In genomic region chr5:127298623-127299022, GRCh38 we compare ENCODE assay signal across 26 cellular contexts. TPM values are rescaled to one million over a fixed set of nuclear protein-coding genes. Genes with fewer than 3 reads are reported as not detected.
DNase-seq lines count a peak whose midpoint lies in the region; ATAC-seq and TF ChIP-seq lines count a peak whose summit lies in the region.
"Had no signal": no experiment of that assay in that cellular context is flagged by ENCODE, and none has a peak within 500 bp of the region (broad histone marks: within the 10 kb centered on the region; RNA-seq: fewer than 3 reads in every experiment).

No MANE protein-coding gene starts in this region.

- TF ChIP-seq CTCF in neural crest cell (conservative IDR thresholded peaks at IDR 0.05), result no peak
- no peak for TF ChIP-seq CTCF in WERI-Rb-1 (IDR thresholded peaks at IDR 0.05; ENCODE audit: low read depth, low read length)

- H3K9me3 ChIP-seq in WERI-Rb-1 (ENCODE audit: severe bottlenecking), result no peaks in the 10 kb centered on the region
- H3K9me3 ChIP-seq: heart left ventricle, MG63 had no signal

- DNase-seq in SK-MEL-5 (ENCODE audit: low read depth, low spot score), result peak; percentile 89
- peak; percentile 84 for DNase-seq in foreskin melanocyte
- peak; percentile 48 for DNase-seq in neural crest cell (ENCODE audit: low read depth, low spot score)
- peak; percentile 98 for DNase-seq in superior temporal gyrus (ENCODE audit: extremely low spot score)
- no peak for DNase-seq in WERI-Rb-1
- no peak for DNase-seq in NCI-H1105 (lab: John Stamatoyannopoulos, UW)
- DNase-seq in stimulated activated naive B cell treated with anti-CD40 and anti-IgM and Interleukin-4, amounts not matched to agents 10 μg/mL and 1 μg/mL and 100 μg/mL, for 72 hours, result no peak
- no peak for DNase-seq in EL
- DNase-seq: ACHN; activated CD4-positive, alpha-beta T cell treated with anti-CD3 and anti-CD28 coated beads for 1 hour; activated naive CD8-positive, alpha-beta T cell treated with anti-CD3 and anti-CD28 coated beads, Interleukin-2, amount 10 ng/mL, durations not matched to agents 7 days and 5 days; activated T-cell treated with anti-CD3 and anti-CD28 coated beads for 4 hours; COR-L47; GDM1; heart left ventricle; KG1; left cardiac atrium; MG63; NCI-H1417; NCI-H2107; stimulated activated naive CD8-positive, alpha-beta T cell treated with anti-CD3 and anti-CD28 coated beads, Interleukin-15, amount 100 ng/mL, for 72 hours had no signal

- no peaks in the 10 kb centered on the region for H3K27me3 ChIP-seq in WERI-Rb-1 (ENCODE audit: insufficient read depth, low read depth, severe bottlenecking)

- H3K27ac Mint-ChIP-seq in neural crest cell (ENCODE audit: unreplicated experiment), result peak overlapping the region; percentile 97
- H3K27ac Mint-ChIP-seq in stimulated activated naive B cell treated with anti-CD40 and anti-IgM and Interleukin-4, amounts not matched to agents 10 μg/mL and 1 μg/mL and 100 μg/mL, for 72 hours, result no peak overlapping the region
- H3K27ac Mint-ChIP-seq: activated naive CD8-positive, alpha-beta T cell treated with anti-CD3 and anti-CD28 coated beads, Interleukin-2, amount 10 ng/mL, durations not matched to agents 7 days and 5 days; memory B cell; stimulated activated naive CD8-positive, alpha-beta T cell treated with anti-CD3 and anti-CD28 coated beads, Interleukin-15, amount 100 ng/mL, for 72 hours; type B pancreatic cell had no signal

- peak overlapping the region; percentile 68 for H3K4me3 Mint-ChIP-seq in neural crest cell
- H3K4me3 Mint-ChIP-seq in stimulated activated naive B cell treated with anti-CD40 and anti-IgM and Interleukin-4, amounts not matched to agents 10 μg/mL and 1 μg/mL and 100 μg/mL, for 72 hours, result no peak overlapping the region
- H3K4me3 Mint-ChIP-seq: activated naive CD8-positive, alpha-beta T cell treated with anti-CD3 and anti-CD28 coated beads, Interleukin-2, amount 10 ng/mL, durations not matched to agents 7 days and 5 days; memory B cell; stimulated activated naive CD8-positive, alpha-beta T cell treated with anti-CD3 and anti-CD28 coated beads, Interleukin-15, amount 100 ng/mL, for 72 hours; type B pancreatic cell had no signal

- no peak for ATAC-seq in stimulated activated naive B cell treated with anti-CD40 and anti-IgM and Interleukin-4, amounts not matched to agents 10 μg/mL and 1 μg/mL and 100 μg/mL, for 72 hours (replicated peaks)
- ATAC-seq: heart left ventricle; left cardiac atrium; stimulated activated naive CD8-positive, alpha-beta T cell treated with anti-CD3 and anti-CD28 coated beads, Interleukin-15, amount 100 ng/mL, for 72 hours had no signal

- no peak overlapping the region for H3K4me3 ChIP-seq in WERI-Rb-1 (ENCODE audit: low read depth, low read length)
- H3K4me3 ChIP-seq: heart left ventricle, MG63, SK-N-MC had no signal

- H3K9me3 Mint-ChIP-seq in neural crest cell, result peaks cover 3% of the 10 kb centered on the region
- no peaks in the 10 kb centered on the region for H3K9me3 Mint-ChIP-seq in stimulated activated naive B cell treated with anti-CD40 and anti-IgM and Interleukin-4, amounts not matched to agents 10 μg/mL and 1 μg/mL and 100 μg/mL, for 72 hours
- H3K9me3 Mint-ChIP-seq: activated naive CD8-positive, alpha-beta T cell treated with anti-CD3 and anti-CD28 coated beads, Interleukin-2, amount 10 ng/mL, durations not matched to agents 7 days and 5 days; memory B cell; stimulated activated naive CD8-positive, alpha-beta T cell treated with anti-CD3 and anti-CD28 coated beads, Interleukin-15, amount 100 ng/mL, for 72 hours; type B pancreatic cell had no signal

- in situ Hi-C loops in SK-MEL-5 (cut with HindIII; ENCODE audit: low pct_unique_long_range_greater_than_20kb, low sequenced_read_pairs), result no loop called here

- no peaks in the 10 kb centered on the region for H3K36me3 ChIP-seq in WERI-Rb-1
- H3K36me3 ChIP-seq: heart left ventricle, MG63 had no signal

- no peak overlapping the region for H3K27ac ChIP-seq in WERI-Rb-1
- H3K27ac ChIP-seq: heart left ventricle, SK-N-MC had no signal

- no peaks in the 10 kb centered on the region for H3K27me3 Mint-ChIP-seq in neural crest cell (ENCODE audit: low read depth)
- peaks cover 32 to 36% of the 10 kb centered on the region in 2 donors for H3K27me3 Mint-ChIP-seq in stimulated activated naive B cell treated with anti-CD40 and anti-IgM and Interleukin-4, amounts not matched to agents 10 μg/mL and 1 μg/mL and 100 μg/mL, for 72 hours

- peaks cover 73% of the 10 kb centered on the region for H3K4me1 Mint-ChIP-seq in neural crest cell
- H3K4me1 Mint-ChIP-seq in stimulated activated naive B cell treated with anti-CD40 and anti-IgM and Interleukin-4, amounts not matched to agents 10 μg/mL and 1 μg/mL and 100 μg/mL, for 72 hours, result no peaks in the 10 kb centered on the region
- H3K4me1 Mint-ChIP-seq: activated naive CD8-positive, alpha-beta T cell treated with anti-CD3 and anti-CD28 coated beads, Interleukin-2, amount 10 ng/mL, durations not matched to agents 7 days and 5 days; memory B cell; stimulated activated naive CD8-positive, alpha-beta T cell treated with anti-CD3 and anti-CD28 coated beads, Interleukin-15, amount 100 ng/mL, for 72 hours had no signal

- H3K36me3 Mint-ChIP-seq in neural crest cell (ENCODE audit: low read depth), result peaks cover 5% of the 10 kb centered on the region
- no peaks in the 10 kb centered on the region for H3K36me3 Mint-ChIP-seq in stimulated activated naive B cell treated with anti-CD40 and anti-IgM and Interleukin-4, amounts not matched to agents 10 μg/mL and 1 μg/mL and 100 μg/mL, for 72 hours
- H3K36me3 Mint-ChIP-seq: activated naive CD8-positive, alpha-beta T cell treated with anti-CD3 and anti-CD28 coated beads, Interleukin-2, amount 10 ng/mL, durations not matched to agents 7 days and 5 days; memory B cell; type B pancreatic cell had no signal

RNA-seq across cellular contexts. Expression of gene MEGF10, which starts 8.0 kb away (rescaled TPM):
- 11.4 and 16.4 TPM in 2 replicates for total RNA-seq in SK-MEL-5 (2014; rRNA removed; shearing (Covaris generic))
- polyA plus RNA-seq in SK-MEL-5 (2015; cell fraction: cytosol; rRNA removed), result 11.3 and 12.0 TPM in 2 replicates
- 13.0 and 25.9 TPM in 2 replicates for polyA plus RNA-seq in SK-MEL-5 (2015; cell fraction: nucleus; rRNA removed)
- 90.2 and 96.1 TPM in 2 replicates for total RNA-seq in neural crest cell
- total RNA-seq: activated naive CD8-positive, alpha-beta T cell treated with anti-CD3 and anti-CD28 coated beads, Interleukin-2, amount 10 ng/mL, durations not matched to agents 7 days and 5 days; T-helper 1 cell treated with Interleukin-12 subunit alpha and Interleukin-12 subunit beta and Interleukin-4 antibody, amounts not matched to agents 30 ng/mL and 1 ng/mL, for 36 hours had no signal
- polyA plus RNA-seq: BJ had no signal

Comparison
In these comparisons a context has a peak if more than half of its experiments do, and no peak if none do; other contexts are left out.
1. DNase-seq: peak in SK-MEL-5 (single experiment), foreskin melanocyte (single experiment), neural crest cell (single experiment) and superior temporal gyrus (single experiment); none in WERI-Rb-1 (single experiment), NCI-H1105 (single experiment), stimulated activated naive B cell treated with anti-CD40 and anti-IgM and Interleukin-4, amounts not matched to agents 10 μg/mL and 1 μg/mL and 100 μg/mL, for 72 hours (single experiment) and EL (single experiment).